In the genomic region with DNA sequence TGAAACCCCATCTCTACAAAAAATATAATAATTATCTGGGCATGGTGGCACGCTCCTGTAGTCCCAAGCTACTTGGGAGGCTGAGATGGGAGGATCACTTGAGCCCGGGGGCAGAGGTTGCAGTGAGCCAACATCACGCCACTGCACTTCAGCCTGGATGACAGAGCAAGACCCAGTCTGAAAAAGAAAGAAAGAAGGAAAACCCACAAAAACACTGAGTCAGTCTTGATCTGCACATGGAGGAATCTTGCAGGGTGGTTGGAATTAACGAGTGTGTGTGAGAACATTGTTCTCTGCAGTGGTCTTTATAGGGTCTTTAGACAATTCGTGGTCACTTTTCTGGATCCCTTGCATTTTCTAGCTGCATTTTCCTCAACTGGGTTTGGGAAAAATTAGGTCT, we compare ENCODE assay signal across 10 cellular contexts. TPM values are rescaled to one million over a fixed set of nuclear protein-coding genes. Genes with fewer than 3 reads are reported as not detected.
DNase-seq lines count a peak whose midpoint lies in the region; ATAC-seq and TF ChIP-seq lines count a peak whose summit lies in the region.
"Had no signal": no experiment of that assay in that cellular context is flagged by ENCODE, and none has a peak within 500 bp of the region (broad histone marks: within the 10 kb centered on the region; RNA-seq: fewer than 3 reads in every experiment).

No MANE protein-coding gene starts in this region.

- peaks cover 85% of the 10 kb centered on the region for H3K4me1 Mint-ChIP-seq in stimulated activated effector memory CD8-positive, alpha-beta T cell treated with anti-CD3 and anti-CD28 coated beads, Interleukin-12 subunit alpha, Interleukin-12 subunit beta, amount 100 ng/mL, for 72 hours

- H3K4me1 ChIP-seq in right lobe of liver, result peaks cover 0 to 73% (median 24%) of the 10 kb centered on the region in 4 donors

- no peak overlapping the region for H3K4me3 Mint-ChIP-seq in stimulated activated effector memory CD8-positive, alpha-beta T cell treated with anti-CD3 and anti-CD28 coated beads, Interleukin-12 subunit alpha, Interleukin-12 subunit beta, amount 100 ng/mL, for 72 hours

- H3K36me3 Mint-ChIP-seq in stimulated activated effector memory CD8-positive, alpha-beta T cell treated with anti-CD3 and anti-CD28 coated beads, Interleukin-12 subunit alpha, Interleukin-12 subunit beta, amount 100 ng/mL, for 72 hours, result peaks cover 26% of the 10 kb centered on the region

- peak overlapping the region; percentile 2 to 94 (median 49) for H3K27ac ChIP-seq in right lobe of liver

- peak; percentile 19 for DNase-seq in activated CD4-positive, alpha-beta T cell treated with anti-CD3 and anti-CD28 coated beads for 48 hours
- no peak for DNase-seq in activated CD4-positive, alpha-beta T cell treated with anti-CD3 and anti-CD28 coated beads, Interleukin-2, amount 50 U/mL, for 4 hours
- DNase-seq in astrocyte of the hippocampus (ENCODE audit: low read depth, low spot score), result peak; percentile 64
- no peak for DNase-seq in right lobe of liver
- no peak for DNase-seq in stimulated activated effector memory CD8-positive, alpha-beta T cell treated with anti-CD3 and anti-CD28 coated beads, Interleukin-12 subunit alpha, Interleukin-12 subunit beta, amount 100 ng/mL, for 72 hours (ENCODE audit: low spot score in 2 of 2)
- DNase-seq in DMS53 treated with DMSO at 0.1 percent for 48 hours (lab: John Stamatoyannopoulos, UW; ENCODE audit: unreplicated experiment), result no peak
- DNase-seq in NCI-H2171 treated with DMSO at 0.1 percent for 48 hours (lab: John Stamatoyannopoulos, UW), result no peak
- DNase-seq: aorta had no signal

- no peaks in the 10 kb centered on the region for H3K9me3 ChIP-seq in right lobe of liver
- H3K9me3 ChIP-seq: suprapubic skin had no signal

- peak overlapping the region; percentile 69 for H3K27ac Mint-ChIP-seq in stimulated activated effector memory CD8-positive, alpha-beta T cell treated with anti-CD3 and anti-CD28 coated beads, Interleukin-12 subunit alpha, Interleukin-12 subunit beta, amount 100 ng/mL, for 72 hours

- no peak overlapping the region for H3K4me3 ChIP-seq in right lobe of liver
- H3K4me3 ChIP-seq: suprapubic skin had no signal

- 69% methylated on average over 5 of the region's 5 CpGs for WGBS in right lobe of liver (ENCODE audit: insufficient coverage, low coverage, low lambda C conversion rate, missing lambda C conversion rate)

- no peaks in the 10 kb centered on the region for H3K27me3 ChIP-seq in right lobe of liver
- H3K27me3 ChIP-seq: suprapubic skin had no signal

- TF ChIP-seq POLR2A in right lobe of liver (IDR thresholded peaks at IDR 0.05), result no peak

- H3K36me3 ChIP-seq in right lobe of liver, result no peaks in the 10 kb centered on the region

- ATAC-seq in right lobe of liver (no peak), HG03442 (IDR thresholded peaks at IDR 0.05; ENCODE audit: unreplicated experiment) (no peak)
- ATAC-seq in stimulated activated effector memory CD8-positive, alpha-beta T cell treated with anti-CD3 and anti-CD28 coated beads, Interleukin-12 subunit alpha, Interleukin-12 subunit beta, amount 100 ng/mL, for 72 hours, result no peak

- TF ChIP-seq CTCF in right lobe of liver (IDR thresholded peaks at IDR 0.05), result no peak

- intact Hi-C loops in right lobe of liver (cut with DNase I), result no loop called here

- H3K9me3 Mint-ChIP-seq in stimulated activated effector memory CD8-positive, alpha-beta T cell treated with anti-CD3 and anti-CD28 coated beads, Interleukin-12 subunit alpha, Interleukin-12 subunit beta, amount 100 ng/mL, for 72 hours, result no peaks in the 10 kb centered on the region

RNA-seq across cellular contexts. Expression of a gene that starts 23.2 kb away (rescaled TPM):
- 100 to 1,000 TPM in 3 of 6 experiments, 10 to 100 TPM in 3; 94.4 to 120 (median 103) TPM for total RNA-seq in right lobe of liver

Comparison
In these comparisons a context has a peak if more than half of its experiments do, and no peak if none do; other contexts are left out.
1. DNase-seq: peak in activated CD4-positive, alpha-beta T cell treated with anti-CD3 and anti-CD28 coated beads for 48 hours (single experiment) and astrocyte of the hippocampus (single experiment); none in activated CD4-positive, alpha-beta T cell treated with anti-CD3 and anti-CD28 coated beads, Interleukin-2, amount 50 U/mL, for 4 hours (0 of 2), right lobe of liver (0 of 3), stimulated activated effector memory CD8-positive, alpha-beta T cell treated with anti-CD3 and anti-CD28 coated beads, Interleukin-12 subunit alpha, Interleukin-12 subunit beta, amount 100 ng/mL, for 72 hours (0 of 2), DMS53 treated with DMSO at 0.1 percent for 48 hours (single experiment) and NCI-H2171 treated with DMSO at 0.1 percent for 48 hours (single experiment).